Comparison of ENCODE assay signal across 16 cellular contexts in genomic region chrX:52516110-52516986, GRCh38. TPM values are rescaled to one million over a fixed set of nuclear protein-coding genes. Genes with fewer than 3 reads are reported as not detected.
"Had no signal": no experiment of that assay in that cellular context is flagged by ENCODE, and none has a peak within 500 bp of the region (broad histone marks: within the 10 kb centered on the region; RNA-seq: fewer than 3 reads in every experiment).

No MANE protein-coding gene starts in this region.

RNA-seq across cellular contexts. Expression of gene XAGE1B, which starts 0.5 kb away (rescaled TPM):
- total RNA-seq: activated B cell treated with CpG ODN at 0.5 μM for 24 hours; activated CD4-positive, alpha-beta memory T cell treated with anti-CD3 and anti-CD28 coated beads for 36 hours; activated CD4-positive, alpha-beta T cell treated with anti-CD3 and anti-CD28 coated beads, Interleukin-2, amount 10 ng/mL, durations not matched to agents 24 days and 14 days; activated CD8-positive, alpha-beta memory T cell treated with anti-CD3 and anti-CD28 coated beads for 36 hours; activated CD8-positive, alpha-beta T cell treated with anti-CD3 and anti-CD28 coated beads for 36 hours; activated naive CD4-positive, alpha-beta T cell treated with anti-CD3 and anti-CD28 coated beads for 36 hours; activated naive CD4-positive, alpha-beta T cell treated with anti-CD3 and anti-CD28 coated beads, Interleukin-2, amount 50 U/mL, for 72 hours; activated naive CD8-positive, alpha-beta T cell treated with anti-CD3 and anti-CD28 coated beads for 36 hours; activated T-cell treated with anti-CD3 and anti-CD28 coated beads, Interleukin-2, amount 50 U/mL, for 4 hours; activated T-cell treated with anti-CD3 and anti-CD28 coated beads, Interleukin-2, amount 50 U/mL, for 72 hours; activated T-helper 1 cell treated with anti-CD3 and anti-CD28 coated beads, Interleukin-12 subunit alpha, Interleukin-12 subunit beta, Interleukin-2, Interleukin-4 antibody, amounts not matched to agents 30 ng/mL and 10 ng/mL and 1 ng/mL, durations not matched to agents 14 hours and 24 hours and 36 hours; activated T-helper 17 cell treated with anti-CD3 and anti-CD28 coated beads, Interleukin-2, amount 50 U/mL, for 72 hours; adrenal gland; ascending aorta; bronchial epithelial cell; cardiac muscle cell had no signal

RNA-seq across cellular contexts. Expression of gene XAGE1A, which starts 20.7 kb away (rescaled TPM):
- total RNA-seq: activated B cell treated with CpG ODN at 0.5 μM for 24 hours; activated CD4-positive, alpha-beta memory T cell treated with anti-CD3 and anti-CD28 coated beads for 36 hours; activated CD4-positive, alpha-beta T cell treated with anti-CD3 and anti-CD28 coated beads, Interleukin-2, amount 10 ng/mL, durations not matched to agents 24 days and 14 days; activated CD8-positive, alpha-beta memory T cell treated with anti-CD3 and anti-CD28 coated beads for 36 hours; activated CD8-positive, alpha-beta T cell treated with anti-CD3 and anti-CD28 coated beads for 36 hours; activated naive CD4-positive, alpha-beta T cell treated with anti-CD3 and anti-CD28 coated beads for 36 hours; activated naive CD4-positive, alpha-beta T cell treated with anti-CD3 and anti-CD28 coated beads, Interleukin-2, amount 50 U/mL, for 72 hours; activated naive CD8-positive, alpha-beta T cell treated with anti-CD3 and anti-CD28 coated beads for 36 hours; activated T-cell treated with anti-CD3 and anti-CD28 coated beads, Interleukin-2, amount 50 U/mL, for 4 hours; activated T-cell treated with anti-CD3 and anti-CD28 coated beads, Interleukin-2, amount 50 U/mL, for 72 hours; activated T-helper 1 cell treated with anti-CD3 and anti-CD28 coated beads, Interleukin-12 subunit alpha, Interleukin-12 subunit beta, Interleukin-2, Interleukin-4 antibody, amounts not matched to agents 30 ng/mL and 10 ng/mL and 1 ng/mL, durations not matched to agents 14 hours and 24 hours and 36 hours; activated T-helper 17 cell treated with anti-CD3 and anti-CD28 coated beads, Interleukin-2, amount 50 U/mL, for 72 hours; adrenal gland; ascending aorta; bronchial epithelial cell; cardiac muscle cell had no signal
